In the genomic region with DNA sequence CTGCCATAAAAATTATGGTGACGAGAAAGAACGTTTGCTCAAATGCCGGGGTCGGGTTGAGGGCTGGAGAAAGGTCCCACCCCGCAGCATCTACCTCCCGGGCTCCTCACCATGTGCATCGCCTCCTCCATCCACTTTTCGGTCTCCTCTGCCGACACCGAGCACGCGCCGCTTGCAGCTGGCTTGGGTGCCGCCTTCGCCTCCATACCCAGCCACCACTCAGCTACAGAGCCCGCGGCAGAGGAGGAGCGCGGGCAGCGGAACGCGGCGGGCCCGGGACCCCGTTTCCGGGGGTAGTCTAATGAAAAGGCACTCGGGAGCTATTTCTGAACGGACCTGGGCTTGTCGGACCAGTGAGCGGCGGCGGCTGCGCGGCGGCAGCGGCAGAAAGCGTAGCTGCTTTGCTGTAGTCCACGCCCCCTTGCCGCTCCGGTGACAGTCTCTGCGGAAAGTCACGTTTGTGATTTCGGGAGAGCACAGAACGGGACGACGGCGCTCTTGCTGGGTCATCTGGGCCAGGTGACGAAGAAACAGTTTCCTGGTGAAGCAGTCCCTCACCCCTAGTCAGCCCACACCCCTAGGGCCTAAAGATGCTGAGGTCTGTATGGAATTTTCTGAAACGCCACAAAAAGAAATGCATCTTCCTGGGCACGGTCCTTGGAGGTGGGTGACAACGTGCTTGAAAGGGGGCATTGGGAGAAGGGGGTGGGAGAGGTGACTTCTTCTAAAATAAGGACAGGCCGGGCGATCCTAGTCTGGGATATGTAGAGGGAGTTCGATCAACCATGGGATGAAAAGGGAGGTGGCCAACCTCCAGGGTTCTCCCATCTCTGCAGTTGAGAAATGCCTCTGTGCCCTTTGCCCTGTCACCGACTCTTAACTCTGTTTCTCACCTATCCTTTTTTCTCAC, we compare ENCODE assay signal across 8 cellular contexts. TPM values are rescaled to one million over a fixed set of nuclear protein-coding genes. Genes with fewer than 3 reads are reported as not detected.
DNase-seq lines count a peak whose midpoint lies in the region; ATAC-seq and TF ChIP-seq lines count a peak whose summit lies in the region.

ADAT2 (minus strand) TSS at position 243 of the 910 bp plus-strand sequence; CDS start at position 206, 37 bp downstream.
A gene with protein sequence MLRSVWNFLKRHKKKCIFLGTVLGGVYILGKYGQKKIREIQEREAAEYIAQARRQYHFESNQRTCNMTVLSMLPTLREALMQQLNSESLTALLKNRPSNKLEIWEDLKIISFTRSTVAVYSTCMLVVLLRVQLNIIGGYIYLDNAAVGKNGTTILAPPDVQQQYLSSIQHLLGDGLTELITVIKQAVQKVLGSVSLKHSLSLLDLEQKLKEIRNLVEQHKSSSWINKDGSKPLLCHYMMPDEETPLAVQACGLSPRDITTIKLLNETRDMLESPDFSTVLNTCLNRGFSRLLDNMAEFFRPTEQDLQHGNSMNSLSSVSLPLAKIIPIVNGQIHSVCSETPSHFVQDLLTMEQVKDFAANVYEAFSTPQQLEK (plus strand): TSS at position 353 of the 910 bp plus-strand sequence. CDS start 238 bp downstream, at position 591.

- no peaks in the 10 kb centered on the region for H4K20me1 ChIP-seq in PC-9 (ENCODE audit: insufficient read depth)

- H3K4me2 ChIP-seq in PC-9, result peak within 1 kb of the TSS; percentile 82

- no peak for TF ChIP-seq CTCF in PC-9 (conservative IDR thresholded peaks at IDR 0.05)

- peak; percentile 97 for ATAC-seq in GM21723 (IDR thresholded peaks at IDR 0.05; ENCODE audit: unreplicated experiment)

- POLR2A ChIA-PET in PC-9 (lab: Charles Lee; ENCODE audit: unreplicated experiment), result interaction anchor here (0.5 to 0.7 kb wide), 6 partner anchors 9 to 676 kb away, joined by 3 to 5 read pairs (median 4); no protein-coding TSS in a partner anchor

- peak within 1 kb of the TSS; percentile 65 to 94 for H3K9ac ChIP-seq in mucosa of rectum (ENCODE audit: low read depth in 1 of 2, low read length in 2 of 2)

- H3K9me3 ChIP-seq in PC-9 (ENCODE audit: insufficient read depth, low read depth), result no peaks in the 10 kb centered on the region
- H3K9me3 ChIP-seq in mucosa of rectum (ENCODE audit: control insufficient read depth in 2 of 2, low read length in 2 of 2), result no peaks in the 10 kb centered on the region

- H3K4me1 ChIP-seq in PC-9 (replicated peaks; ENCODE audit: insufficient read depth) (peaks cover 22% of the 10 kb centered on the region), mucosa of rectum (ENCODE audit: control insufficient read depth in 2 of 2, insufficient read depth in 2 of 2, low read length in 2 of 2) (peaks cover 8 to 13% of the 10 kb centered on the region in 2 donors)

- H3K4me3 ChIP-seq in PC-9 (peak within 1 kb of the TSS; percentile 77), mucosa of rectum (ENCODE audit: low read length in 2 of 2) (peak within 1 kb of the TSS; percentile 88 to 95)

- no peaks in the 10 kb centered on the region; the same call in 1 of the 2 replicates for H3F3A ChIP-seq in PC-9 (ENCODE audit: insufficient read depth, low read depth)

- TSS peak; percentile 75 for BruUV-seq in PC-9 (replicated peaks; lab: Mats Ljungman, UMichigan)

- intact Hi-C loops in PC-9 (cut with micrococcal nuclease; ENCODE audit: unreplicated experiment), result loop anchor here (1.0 to 2.0 kb wide), 2 partner anchors 60 to 504 kb away; partner anchors contain the start of gene FUCA2

- DNase-seq in DMS53 treated with DMSO at 0.1 percent for 48 hours (lab: John Stamatoyannopoulos, UW; ENCODE audit: unreplicated experiment) (peak; percentile 82), KBM-7 (peak; percentile 96), PC-9 (peak; percentile 84 to 94), erythroblast (lab: John Stamatoyannopoulos, UW) (peak; percentile 96)
- DNase-seq in activated T-cell treated with anti-CD3 and anti-CD28 coated beads, Interleukin-2, amount 50 U/mL, for 1 hour, result peak; percentile 93
- DNase-seq in stimulated activated CD8-positive, alpha-beta memory T cell treated with anti-CD3 and anti-CD28 coated beads, Interleukin-4, amount 100 ng/mL, for 4 hours (ENCODE audit: low read depth in 2 of 2, low spot score in 1 of 2), result peak; percentile 81 to 87

- peak; percentile 93 for TF ChIP-seq POLR2A in erythroblast (IDR thresholded peaks at IDR 0.05; ENCODE audit: low read length)

- H3K9me2 ChIP-seq in PC-9 (ENCODE audit: insufficient read depth), result no peaks in the 10 kb centered on the region

- H3K79me2 ChIP-seq in PC-9 (ENCODE audit: low read depth), result peaks cover 61% of the 10 kb centered on the region

- H3K27me3 ChIP-seq in PC-9 (ENCODE audit: insufficient read depth, low read depth) (no peaks in the 10 kb centered on the region), mucosa of rectum (ENCODE audit: control insufficient read depth in 2 of 2, insufficient read depth in 2 of 2, low read length in 2 of 2) (no peaks in the 10 kb centered on the region)

- H3K36me3 ChIP-seq in PC-9 (ENCODE audit: low read depth) (no peaks in the 10 kb centered on the region), mucosa of rectum (ENCODE audit: control insufficient read depth in 2 of 2, insufficient read depth in 2 of 2, low read length in 2 of 2) (peaks cover 0 to 2% of the 10 kb centered on the region in 2 donors)

- peak within 1 kb of the TSS; percentile 98 for H2AFZ ChIP-seq in PC-9

- H3K27ac ChIP-seq in PC-9 (peak within 1 kb of the TSS; percentile 47), mucosa of rectum (ENCODE audit: low read depth in 2 of 2, low read length in 2 of 2) (peak within 1 kb of the TSS; percentile 56 to 78)

- in situ Hi-C loops in KBM-7 (cut with MboI; ENCODE audit: low pct_unique_long_range_greater_than_20kb, low sequenced_read_pairs), result no loop called here

- CTCF ChIA-PET in PC-9 (lab: Charles Lee), result interaction anchor here (0.6 to 1.5 kb wide), 2 partner anchors 23 to 578 kb away, joined by 4 to 7 read pairs; no protein-coding TSS in a partner anchor

RNA-seq across cellular contexts. Expression of gene ADAT2, which starts in this region (rescaled TPM):
- 5.5 and 6.0 TPM in 2 replicates for total RNA-seq in PC-9 (2021)

RNA-seq across cellular contexts. Expression of the second gene that starts in this region (rescaled TPM):
- 18.4 and 20.9 TPM in 2 replicates for total RNA-seq in PC-9 (2021)

Comparison
In these comparisons a context has a peak if more than half of its experiments do, and no peak if none do; other contexts are left out.
1. Peak in every context shown above with its lines: DNase-seq, ATAC-seq, H3K4me3 ChIP-seq and H3K27ac ChIP-seq.